In genomic region chr12:109469516-109469915, GRCh38 we compare ENCODE assay signal across 19 cellular contexts. TPM values are rescaled to one million over a fixed set of nuclear protein-coding genes. Genes with fewer than 3 reads are reported as not detected.
DNase-seq lines count a peak whose midpoint lies in the region; TF ChIP-seq lines count a peak whose summit lies in the region.
"Had no signal": no experiment of that assay in that cellular context is flagged by ENCODE, and none has a peak within 500 bp of the region (broad histone marks: within the 10 kb centered on the region; RNA-seq: fewer than 3 reads in every experiment).

No MANE protein-coding gene starts in this region.

- TF ChIP-seq POLR2A in prostate gland (IDR thresholded peaks at IDR 0.05): no peak

- CTCF ChIA-PET in AG04450 (lab: Charles Lee): interaction anchor here (1.0 to 6.0 kb wide), 3 partner anchors 42 to 128 kb away, joined by 3 to 38 read pairs (median 5); no protein-coding TSS in a partner anchor

- peaks cover 69% of the 10 kb centered on the region for H3K4me1 Mint-ChIP-seq in dendritic cell treated with granulocyte-macrophage colony-stimulating factor and Interleukin-4, amounts not matched to agents 40 ng/mL and 50 ng/mL, for 4 days (ENCODE audit: low read depth)

- H3K4me3 ChIP-seq in AG04450 (ENCODE audit: low read depth, low read length): no peak overlapping the region
- no peak overlapping the region for H3K4me3 ChIP-seq in muscle layer of colon (ENCODE audit: low read depth in 1 of 2, low read length in 2 of 2)
- no peak overlapping the region for H3K4me3 ChIP-seq in prostate gland
- H3K4me3 ChIP-seq: spleen had no signal

- DNase-seq in AG04450 (ENCODE audit: low read depth, low spot score): no peak
- DNase-seq in EH (ENCODE audit: low read depth): peak; percentile 56
- no peak for DNase-seq in prostate gland (ENCODE audit: low spot score)
- DNase-seq in stimulated activated CD4-positive, alpha-beta T cell treated with anti-CD3 and anti-CD28 coated beads, Interleukin-2, amount 100 ng/mL, for 24 hours: no peak
- no peak for DNase-seq in NCI-H146 (lab: John Stamatoyannopoulos, UW)
- no peak for DNase-seq in NK-92 treated with Interleukin-12 subunit alpha and Interleukin-12 subunit beta, amount 100 ng/mL, for 24 hours (lab: John Stamatoyannopoulos, UW)
- DNase-seq: activated CD4-positive, alpha-beta T cell treated with anti-CD3 and anti-CD28 coated beads, Interleukin-2, amount 50 U/mL, for 48 hours; activated naive CD4-positive, alpha-beta T cell; activated T-cell treated with anti-CD3 and anti-CD28 coated beads, Interleukin-2, amount 50 U/mL, for 1 hour; aorta; CD4-positive, alpha-beta memory T cell; cerebellar nuclear complex; effector CD8-positive, alpha-beta T cell; NCI-H1105 treated with DMSO at 0.1 percent for 48 hours; spleen; T-helper 9 cell had no signal

- no peaks in the 10 kb centered on the region for H3K9me3 Mint-ChIP-seq in dendritic cell treated with granulocyte-macrophage colony-stimulating factor and Interleukin-4, amounts not matched to agents 40 ng/mL and 50 ng/mL, for 4 days
- H3K9me3 Mint-ChIP-seq: CD4-positive, alpha-beta memory T cell; WTC11 had no signal

- H3K36me3 Mint-ChIP-seq in dendritic cell treated with granulocyte-macrophage colony-stimulating factor and Interleukin-4, amounts not matched to agents 40 ng/mL and 50 ng/mL, for 4 days (ENCODE audit: low read depth): peaks cover 79% of the 10 kb centered on the region

- H3K27me3 Mint-ChIP-seq in dendritic cell treated with granulocyte-macrophage colony-stimulating factor and Interleukin-4, amounts not matched to agents 40 ng/mL and 50 ng/mL, for 4 days: no peaks in the 10 kb centered on the region
- H3K27me3 Mint-ChIP-seq: CD4-positive, alpha-beta memory T cell had no signal

- H3K4me1 ChIP-seq in muscle layer of colon (ENCODE audit: insufficient read depth, low read length): peaks cover 71% of the 10 kb centered on the region
- H3K4me1 ChIP-seq in prostate gland (replicated peaks): peaks cover 2% of the 10 kb centered on the region

- intact Hi-C loops in dendritic cell treated with granulocyte-macrophage colony-stimulating factor and Interleukin-4, amounts not matched to agents 40 ng/mL and 50 ng/mL, for 4 days (cut with micrococcal nuclease): loop anchor here (2.0 kb wide), 1 partner anchor 37 kb away; no protein-coding TSS in a partner anchor
- intact Hi-C loops in prostate gland (cut with DNase I): no loop called here

- H3K9ac ChIP-seq in muscle layer of colon (ENCODE audit: low read length): no peak overlapping the region

- H3K36me3 ChIP-seq in muscle layer of colon (ENCODE audit: insufficient read depth, low read length) (peaks cover 15% of the 10 kb centered on the region), prostate gland (no peaks in the 10 kb centered on the region)

- no peaks in the 10 kb centered on the region for H3K9me3 ChIP-seq in AG04450 (ENCODE audit: control insufficient read depth, insufficient read depth, low read length)
- H3K9me3 ChIP-seq in muscle layer of colon (ENCODE audit: low read length): no peaks in the 10 kb centered on the region
- no peaks in the 10 kb centered on the region for H3K9me3 ChIP-seq in prostate gland
- H3K9me3 ChIP-seq: spleen had no signal

- 91% methylated on average over 10 of the region's 10 CpGs for WGBS in prostate gland

- peak overlapping the region; percentile 88 for H3K27ac Mint-ChIP-seq in dendritic cell treated with granulocyte-macrophage colony-stimulating factor and Interleukin-4, amounts not matched to agents 40 ng/mL and 50 ng/mL, for 4 days
- H3K27ac Mint-ChIP-seq: CD4-positive, alpha-beta memory T cell had no signal

- H3K27me3 ChIP-seq in AG04450 (ENCODE audit: control insufficient read depth, insufficient read depth, low read length) (no peaks in the 10 kb centered on the region), muscle layer of colon (ENCODE audit: control insufficient read depth in 1 of 2, insufficient read depth in 2 of 2, low read length in 2 of 2) (no peaks in the 10 kb centered on the region), prostate gland (replicated peaks; ENCODE audit: insufficient read depth) (no peaks in the 10 kb centered on the region)
- H3K27me3 ChIP-seq: spleen had no signal

- no peak overlapping the region for H3K4me3 Mint-ChIP-seq in dendritic cell treated with granulocyte-macrophage colony-stimulating factor and Interleukin-4, amounts not matched to agents 40 ng/mL and 50 ng/mL, for 4 days
- H3K4me3 Mint-ChIP-seq: WTC11 had no signal

- POLR2A ChIA-PET in AG04450 (lab: Yijun Ruan, JAX): no interaction called here

- no peak for TF ChIP-seq CTCF in AG04450 (IDR thresholded peaks at IDR 0.05; ENCODE audit: low read depth, low read length)
- TF ChIP-seq CTCF in prostate gland (IDR thresholded peaks at IDR 0.05): no peak

- H3K27ac ChIP-seq in AG04450 (ENCODE audit: low read depth, low read length) (peak overlapping the region; percentile 31), muscle layer of colon (ENCODE audit: low read depth, low read length) (peak overlapping the region; percentile 3), prostate gland (no peak overlapping the region)

RNA-seq across cellular contexts. Expression of gene KCTD10, which starts 7.6 kb away (rescaled TPM):
- polyA plus RNA-seq in AG04450 (2011; rRNA removed): 119 and 128 TPM in 2 replicates
- 297 and 364 TPM in 2 replicates for polyA minus RNA-seq in AG04450 (2011; rRNA and poly(A)+ RNA removed)
- 10 to 100 TPM; 37.2 to 49.8 TPM for total RNA-seq in prostate gland

RNA-seq across cellular contexts. Expression of gene UBE3B, which starts 7.9 kb away (rescaled TPM):
- 40.5 and 42.8 TPM in 2 replicates for polyA plus RNA-seq in AG04450 (2011; rRNA removed)
- 78.1 and 83.4 TPM in 2 replicates for polyA minus RNA-seq in AG04450 (2011; rRNA and poly(A)+ RNA removed)
- total RNA-seq in prostate gland: 10 to 100 TPM; 57.9 to 85.8 TPM

Comparison
In these comparisons a context has a peak if more than half of its experiments do, and no peak if none do; other contexts are left out.
1. H3K27ac ChIP-seq: peak in AG04450 (single experiment) and muscle layer of colon (single experiment); none in prostate gland (0 of 2).